8 cellular contexts compared by ENCODE assay signal in genomic region chr3:159964166-159964973, GRCh38. TPM values are rescaled to one million over a fixed set of nuclear protein-coding genes. Genes with fewer than 3 reads are reported as not detected.
A peak's percentile ranks its signal among the peaks of the same experiment; 100 is the strongest.
DNase-seq lines count a peak whose midpoint lies in the region; ATAC-seq, FAIRE-seq and TF ChIP-seq lines count a peak whose summit lies in the region.

No MANE protein-coding gene starts in this region.

- FAIRE-seq in GM12892 (lab: Jason Lieb, UNC) = peak; percentile 88

- DNase-seq in GM12892 (ENCODE audit: insufficient read length) = peak; percentile 33
- peak; percentile 73 for DNase-seq in HS-27A (ENCODE audit: low read depth)
- DNase-seq in foreskin keratinocyte = peak; percentile 51 to 68
- DNase-seq in DMS153 treated with DMSO at 0.1 percent for 48 hours (lab: John Stamatoyannopoulos, UW; ENCODE audit: unreplicated experiment) = no peak
- no peak for DNase-seq in cerebellum (ENCODE audit: low spot score)
- no peak for DNase-seq in psoas muscle
- DNase-seq in GOT3 (lab: John Stamatoyannopoulos, UW) = no peak

- ATAC-seq in GM21576 (IDR thresholded peaks at IDR 0.05; ENCODE audit: unreplicated experiment) = peak; percentile 100
- peak; percentile 99 for ATAC-seq in foreskin keratinocyte
- no peak for ATAC-seq in psoas muscle

- no peak overlapping the region for H3K4me3 ChIP-seq in psoas muscle

- H3K27me3 ChIP-seq in foreskin keratinocyte (no peaks in the 10 kb centered on the region), psoas muscle (ENCODE audit: insufficient read depth in 3 of 3, low read length in 2 of 3) (no peaks in the 10 kb centered on the region)

- TF ChIP-seq CTCF in foreskin keratinocyte (conservative IDR thresholded peaks at IDR 0.05) = no peak
- no peak for TF ChIP-seq CTCF in psoas muscle (IDR thresholded peaks at IDR 0.05)

- 81 to 86% (median 82%) methylated on average over 7 of the region's 7 CpGs for WGBS in psoas muscle, 3 donors

- no peak for TF ChIP-seq POLR2A in GM12892 (IDR thresholded peaks at IDR 0.05; ENCODE audit: low read depth, low read length)

- intact Hi-C loops in psoas muscle (cut with DNase I) = no loop called here

- no peaks in the 10 kb centered on the region for H3K9me3 ChIP-seq in psoas muscle

- H3K36me3 ChIP-seq in psoas muscle (ENCODE audit: insufficient read depth in 1 of 2, low read depth in 1 of 2) = no peaks in the 10 kb centered on the region

- H3K4me1 ChIP-seq in foreskin keratinocyte (no peaks in the 10 kb centered on the region), psoas muscle (no peaks in the 10 kb centered on the region)

- H3K27ac ChIP-seq in foreskin keratinocyte (peak overlapping the region; percentile 78), psoas muscle (no peak overlapping the region)

RNA-seq across cellular contexts. Expression of gene IL12A, which starts 24.3 kb away (rescaled TPM):
- 1.7 TPM for polyA plus RNA-seq in GM12892 (2012; ENCODE audit: missing spikeins)
- 0.20 and 0.74 TPM in 2 replicates for total RNA-seq in foreskin keratinocyte
- polyA plus RNA-seq in foreskin keratinocyte = 0.26 and 0.54 TPM in 2 replicates
- total RNA-seq in cerebellum = 1.1 TPM
- total RNA-seq in psoas muscle = under 1 TPM; 0.19 to 0.79 (median 0.45) TPM
- under 1 TPM; 0.08 to 0.31 (median 0.09) TPM for polyA plus RNA-seq in psoas muscle

Comparison
In these comparisons a context has a peak if more than half of its experiments do, and no peak if none do; other contexts are left out.
1. DNase-seq: peak in GM12892 (single experiment), HS-27A (single experiment) and foreskin keratinocyte (2 of 2); none in DMS153 treated with DMSO at 0.1 percent for 48 hours (single experiment), cerebellum (single experiment), psoas muscle (0 of 2) and GOT3 (single experiment).
2. ATAC-seq: peak in GM21576 (single experiment) and foreskin keratinocyte (single experiment); none in psoas muscle (0 of 4).